ENCODE assay signal across 7 cellular contexts in genomic region chr12:46266869-46267617, GRCh38.
DNase-seq lines count a peak whose midpoint lies in the region; ATAC-seq and TF ChIP-seq lines count a peak whose summit lies in the region.

No MANE protein-coding gene starts in this region.

- peak; percentile 35 for DNase-seq in NCI-H226
- peak; percentile 44 for DNase-seq in activated T-cell treated with anti-CD3 and anti-CD28 coated beads for 1 hour (ENCODE audit: low read depth)
- DNase-seq in erythroblast (lab: John Stamatoyannopoulos, UW): peak; percentile 57 to 60
- peak; percentile 35 to 36 for DNase-seq in stimulated activated CD8-positive, alpha-beta memory T cell treated with anti-CD3 and anti-CD28 coated beads, Interleukin-4, amount 100 ng/mL, for 4 hours (ENCODE audit: low read depth in 2 of 2, low spot score in 1 of 2)

- peak overlapping the region; percentile 70 for H3K4me3 ChIP-seq in mucosa of stomach (ENCODE audit: low read length)

- H3K9ac ChIP-seq in mucosa of stomach (ENCODE audit: low read length): peak overlapping the region; percentile 75

- TF ChIP-seq POLR2A in GM18526 (IDR thresholded peaks at IDR 0.05; ENCODE audit: extremely low read depth, insufficient read length): peak; percentile 19
- TF ChIP-seq POLR2A in erythroblast (IDR thresholded peaks at IDR 0.05; ENCODE audit: low read length): no peak

- ATAC-seq in GM18861 (IDR thresholded peaks at IDR 0.05; ENCODE audit: unreplicated experiment): no peak

- no peaks in the 10 kb centered on the region for H3K9me3 ChIP-seq in mucosa of stomach (ENCODE audit: control insufficient read depth, low read length)

- peaks cover 20% of the 10 kb centered on the region for H3K27me3 ChIP-seq in mucosa of stomach (ENCODE audit: control insufficient read depth, insufficient read depth, low read length)

- H3K4me1 ChIP-seq in mucosa of stomach (ENCODE audit: control insufficient read depth, insufficient read depth, low read length): peaks cover 9% of the 10 kb centered on the region

- no peaks in the 10 kb centered on the region for H3K36me3 ChIP-seq in mucosa of stomach (ENCODE audit: control insufficient read depth, insufficient read depth, low read length)
